7 cellular contexts compared by ENCODE assay signal in the genomic region with DNA sequence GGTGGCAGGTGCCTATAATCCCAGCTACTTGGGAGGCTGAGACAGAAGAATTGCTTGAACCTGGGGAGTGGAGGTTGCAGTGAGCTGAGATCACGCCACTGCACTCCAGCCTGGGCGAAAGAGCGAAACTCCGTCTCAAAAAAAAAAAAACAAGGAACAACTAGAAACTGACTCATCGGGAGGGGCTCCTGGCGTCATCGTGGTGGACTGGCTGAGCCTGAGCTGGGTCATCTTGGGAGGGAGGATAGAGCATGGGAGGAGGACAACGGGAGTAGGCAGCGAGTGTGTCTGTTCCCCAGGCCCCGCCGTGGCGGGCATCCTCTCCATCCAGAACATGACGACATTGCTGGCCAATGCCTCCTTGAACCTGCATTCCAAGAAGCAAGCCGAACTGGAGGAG. TPM values are rescaled to one million over a fixed set of nuclear protein-coding genes. Genes with fewer than 3 reads are reported as not detected.
A peak's percentile ranks its signal among the peaks of the same experiment; 100 is the strongest.
DNase-seq lines count a peak whose midpoint lies in the region; ATAC-seq, FAIRE-seq and TF ChIP-seq lines count a peak whose summit lies in the region.
"Not testable (repeated sequence)": the region's sequence is repeated elsewhere in the genome, so short reads cannot be mapped to it uniquely, and the experiment has no call there.

No MANE protein-coding gene starts in this region.

- not testable (repeated sequence) for H3K36me3 ChIP-seq in bronchial epithelial cell (ENCODE audit: control insufficient read depth, insufficient read depth, low read length)
- peaks cover 36% of the 10 kb centered on the region for H3K36me3 ChIP-seq in rectal smooth muscle tissue (ENCODE audit: control insufficient read depth, insufficient read depth, low read length)

- intact Hi-C loops in activated CD4-positive, alpha-beta T cell treated with anti-CD3 and anti-CD28 coated beads for 36 hours (cut with DNase I, micrococcal nuclease); left colon (cut with DNase I, micrococcal nuclease): not testable (repeated sequence)

- H3K4me3 Mint-ChIP-seq in activated CD4-positive, alpha-beta T cell treated with anti-CD3 and anti-CD28 coated beads for 36 hours: not testable (repeated sequence)

- not testable (repeated sequence) for TF ChIP-seq POLR2A in NB4 (IDR thresholded peaks at IDR 0.05; ENCODE audit: extremely low read depth, insufficient read length)

- not testable (repeated sequence) for H3K4me1 ChIP-seq in rectal smooth muscle tissue (ENCODE audit: control insufficient read depth, insufficient read depth, low read length)

- DNase-seq in GM04504 (ENCODE audit: low read depth) (peak; percentile 69), NB4 (ENCODE audit: low read depth) (peak; percentile 40), bronchial epithelial cell (ENCODE audit: low read depth) (peak; percentile 77), fibroblast of the aortic adventitia (ENCODE audit: low read depth) (peak; percentile 90), left colon (peak in 1 of 2 donors; percentile 58)
- DNase-seq in activated CD4-positive, alpha-beta T cell treated with anti-CD3 and anti-CD28 coated beads for 36 hours: not testable (repeated sequence)

- not testable (repeated sequence) for ATAC-seq in activated CD4-positive, alpha-beta T cell treated with anti-CD3 and anti-CD28 coated beads for 36 hours
- ATAC-seq in left colon: peak; percentile 18

- H3K9ac ChIP-seq in rectal smooth muscle tissue (ENCODE audit: low read length): not testable (repeated sequence)

- POLR2A ChIA-PET in activated CD4-positive, alpha-beta T cell treated with anti-CD3 and anti-CD28 coated beads for 36 hours (lab: Charles Lee): not testable (repeated sequence)

- H3K9me3 Mint-ChIP-seq in activated CD4-positive, alpha-beta T cell treated with anti-CD3 and anti-CD28 coated beads for 36 hours (ENCODE audit: low read depth): not testable (repeated sequence)

- peaks cover 14% of the 10 kb centered on the region for H3K4me1 Mint-ChIP-seq in activated CD4-positive, alpha-beta T cell treated with anti-CD3 and anti-CD28 coated beads for 36 hours

- peak overlapping the region; percentile 38 for H3K27ac Mint-ChIP-seq in activated CD4-positive, alpha-beta T cell treated with anti-CD3 and anti-CD28 coated beads for 36 hours

- not testable (repeated sequence) for H3K4me3 ChIP-seq in NB4 (ENCODE audit: low read depth, low read length); bronchial epithelial cell (ENCODE audit: low read depth, low read length); fibroblast of the aortic adventitia (ENCODE audit: low read depth, low read length); rectal smooth muscle tissue (ENCODE audit: low read length)

- CTCF ChIA-PET in activated CD4-positive, alpha-beta T cell treated with anti-CD3 and anti-CD28 coated beads for 36 hours (lab: Charles Lee): interaction anchor here (1.1 to 1.4 kb wide), 2 partner anchors 18 to 40 kb away, joined by 3 to 6 read pairs; no protein-coding TSS in a partner anchor

- TF ChIP-seq CTCF in NB4 (IDR thresholded peaks at IDR 0.05; ENCODE audit: low read depth, low read length); bronchial epithelial cell (IDR thresholded peaks at IDR 0.05; ENCODE audit: insufficient read depth, low read length, severe bottlenecking); fibroblast of the aortic adventitia (IDR thresholded peaks at IDR 0.05; ENCODE audit: insufficient read depth, low read length): not testable (repeated sequence)

- H3K27me3 Mint-ChIP-seq in activated CD4-positive, alpha-beta T cell treated with anti-CD3 and anti-CD28 coated beads for 36 hours: not testable (repeated sequence)

- FAIRE-seq in bronchial epithelial cell (lab: Jason Lieb, UNC): not testable (repeated sequence)

- H3K27ac ChIP-seq in rectal smooth muscle tissue (ENCODE audit: low read depth, low read length): peak overlapping the region; percentile 37

- H3K36me3 Mint-ChIP-seq in activated CD4-positive, alpha-beta T cell treated with anti-CD3 and anti-CD28 coated beads for 36 hours (ENCODE audit: low read depth): peaks cover 68% of the 10 kb centered on the region

- not testable (repeated sequence) for H3K27me3 ChIP-seq in bronchial epithelial cell (ENCODE audit: control insufficient read depth, insufficient read depth, low read length); rectal smooth muscle tissue (ENCODE audit: control insufficient read depth, insufficient read depth, low read length)

RNA-seq across cellular contexts. Expression of gene DDX39A, which starts 16.8 kb away (rescaled TPM):
- 100 to 1,000 TPM; 168 to 185 TPM for total RNA-seq in activated CD4-positive, alpha-beta T cell treated with anti-CD3 and anti-CD28 coated beads for 36 hours
- 36.7 and 54.8 TPM in 2 replicates for total RNA-seq in bronchial epithelial cell
- 32.5 and 60.6 TPM in 2 replicates for total RNA-seq in fibroblast of the aortic adventitia (ENCODE audit: low replicate concordance)
- total RNA-seq in left colon: 10 to 100 TPM; 55.3 to 85.8 TPM

RNA-seq across cellular contexts. Expression of gene ADGRE5, which starts 21.1 kb away (rescaled TPM):
- 100 to 1,000 TPM; 207 to 232 TPM for total RNA-seq in activated CD4-positive, alpha-beta T cell treated with anti-CD3 and anti-CD28 coated beads for 36 hours
- 2.4 and 3.5 TPM in 2 replicates for total RNA-seq in bronchial epithelial cell
- 1.2 and 25.8 TPM in 2 replicates for total RNA-seq in fibroblast of the aortic adventitia (ENCODE audit: low replicate concordance)
- total RNA-seq in left colon: 100 to 1,000 TPM; 147 to 173 TPM

RNA-seq across cellular contexts. Expression of gene PKN1, which starts 30.8 kb away (rescaled TPM):
- total RNA-seq in activated CD4-positive, alpha-beta T cell treated with anti-CD3 and anti-CD28 coated beads for 36 hours: 100 to 1,000 TPM; 173 to 176 TPM
- total RNA-seq in bronchial epithelial cell (22.1 and 32.9 TPM in 2 replicates), fibroblast of the aortic adventitia (ENCODE audit: low replicate concordance) (164 and 342 TPM in 2 replicates), left colon (10 to 100 TPM; 29.3 to 49.6 TPM)
